In genomic region chr19:40348961-40349507, GRCh38 we compare ENCODE assay signal across 8 cellular contexts. TPM values are rescaled to one million over a fixed set of nuclear protein-coding genes. Genes with fewer than 3 reads are reported as not detected.
DNase-seq lines count a peak whose midpoint lies in the region; ATAC-seq and TF ChIP-seq lines count a peak whose summit lies in the region.

No MANE protein-coding gene starts in this region.

- POLR2A ChIA-PET in CD8-positive, alpha-beta T cell (lab: Charles Lee): interaction anchor here (1.2 to 1.5 kb wide), 5 partner anchors 55 to 915 kb away, joined by 3 to 5 read pairs (median 5); no protein-coding TSS in a partner anchor

- intact Hi-C loops in CD8-positive, alpha-beta T cell (cut with DNase I, micrococcal nuclease): loop anchor here (1.0 to 10.0 kb wide), 14 partner anchors 55 to 1978 kb away; partner anchors contain the start of genes AKT2 (in 2 of the 2), SERTAD3 (in 2 of the 2), BLVRB (in 1 of the 2) and GGN (in 1 of the 2)
- intact Hi-C loops in dorsolateral prefrontal cortex (cut with DNase I): loop anchor here (5.0 to 10.0 kb wide), 3 partner anchors 64 to 178 kb away; partner anchors contain the start of gene AKT2 (in 1 of the 2)

- peaks cover 33% of the 10 kb centered on the region for H3K4me1 Mint-ChIP-seq in CD8-positive, alpha-beta T cell (ENCODE audit: low read depth)

- peaks cover 13% of the 10 kb centered on the region for H3K4me1 ChIP-seq in CD8-positive, alpha-beta T cell (ENCODE audit: insufficient read depth, low read length)
- H3K4me1 ChIP-seq in RWPE2 (ENCODE audit: insufficient read depth, poor library complexity, severe bottlenecking) (peaks cover 3% of the 10 kb centered on the region), muscle layer of colon (ENCODE audit: insufficient read depth, low read length) (peaks cover 18% of the 10 kb centered on the region)

- no peak for TF ChIP-seq CTCF in CD8-positive, alpha-beta T cell (IDR thresholded peaks at IDR 0.05)
- TF ChIP-seq CTCF in RWPE2 (IDR thresholded peaks at IDR 0.05; ENCODE audit: poor library complexity, severe bottlenecking): no peak
- TF ChIP-seq CTCF in dorsolateral prefrontal cortex (IDR thresholded peaks at IDR 0.05 in 54 of 56, conservative IDR thresholded peaks at IDR 0.05 in 2 of 56; ENCODE audit: low read depth in 1 of 56, partially characterized antibody in 56 of 56): no peak
- no peak for TF ChIP-seq CTCF in GM20000 (IDR thresholded peaks at IDR 0.05; ENCODE audit: extremely low read depth, missing control alignments)

- H3K36me3 Mint-ChIP-seq in CD8-positive, alpha-beta T cell: peaks cover 20% of the 10 kb centered on the region

- H3K27me3 ChIP-seq in CD8-positive, alpha-beta T cell (ENCODE audit: insufficient read depth, low read length): no peaks in the 10 kb centered on the region
- H3K27me3 ChIP-seq in RWPE2 (ENCODE audit: insufficient read depth, poor library complexity, severe bottlenecking): no peaks in the 10 kb centered on the region
- H3K27me3 ChIP-seq in dorsolateral prefrontal cortex: no peaks in the 10 kb centered on the region
- no peaks in the 10 kb centered on the region for H3K27me3 ChIP-seq in muscle layer of colon (ENCODE audit: control insufficient read depth in 1 of 2, insufficient read depth in 2 of 2, low read length in 2 of 2)

- CTCF ChIA-PET in CD8-positive, alpha-beta T cell (lab: Charles Lee): interaction anchor here (1.6 kb wide), 1 partner anchor 44 kb away, joined by 5 read pairs; no protein-coding TSS in a partner anchor

- H3K4me3 Mint-ChIP-seq in CD8-positive, alpha-beta T cell: peak overlapping the region; percentile 88

- H3K27ac ChIP-seq in CD8-positive, alpha-beta T cell (ENCODE audit: low read depth, low read length): peak overlapping the region; percentile 73
- H3K27ac ChIP-seq in RWPE2 (ENCODE audit: poor library complexity, severe bottlenecking) (no peak overlapping the region), dorsolateral prefrontal cortex (peak overlapping the region in 58 of 59 donors; percentile 4 to 95 (median 84)), muscle layer of colon (ENCODE audit: low read depth, low read length) (peak overlapping the region; percentile 65)

- peak overlapping the region; percentile 90 for H3K27ac Mint-ChIP-seq in CD8-positive, alpha-beta T cell

- no peaks in the 10 kb centered on the region for H3K9me3 Mint-ChIP-seq in CD8-positive, alpha-beta T cell

- H3K9me3 ChIP-seq in CD8-positive, alpha-beta T cell (ENCODE audit: low read length): no peaks in the 10 kb centered on the region
- H3K9me3 ChIP-seq in RWPE2 (ENCODE audit: severe bottlenecking): no peaks in the 10 kb centered on the region
- no peaks in the 10 kb centered on the region for H3K9me3 ChIP-seq in muscle layer of colon (ENCODE audit: low read length)

- peak overlapping the region; percentile 40 for H3K9ac ChIP-seq in muscle layer of colon (ENCODE audit: low read length)

- H3K36me3 ChIP-seq in CD8-positive, alpha-beta T cell (ENCODE audit: insufficient read depth, low read length): no peaks in the 10 kb centered on the region
- H3K36me3 ChIP-seq in RWPE2 (ENCODE audit: low read depth) (peaks cover 5% of the 10 kb centered on the region; the same call in 1 of the 2 replicates), muscle layer of colon (ENCODE audit: insufficient read depth, low read length) (no peaks in the 10 kb centered on the region)

- DNase-seq in CD8-positive, alpha-beta T cell: no peak
- DNase-seq in RWPE2 (ENCODE audit: low spot score) (no peak), dorsolateral prefrontal cortex (peak in 2 of 10 donors; percentile 32 to 36), GM20000 (ENCODE audit: low spot score) (no peak), SKM-1 (lab: John Stamatoyannopoulos, UW; ENCODE audit: unreplicated experiment) (no peak)

- no peak for ATAC-seq in CD8-positive, alpha-beta T cell
- ATAC-seq in HG03442 (IDR thresholded peaks at IDR 0.05; ENCODE audit: unreplicated experiment) (peak; percentile 3), RWPE2 (ENCODE audit: low read depth) (no peak; the same call in 2 of the 3 replicates), GM19035 (IDR thresholded peaks at IDR 0.05; ENCODE audit: unreplicated experiment) (no peak)

- no peaks in the 10 kb centered on the region for H3K27me3 Mint-ChIP-seq in CD8-positive, alpha-beta T cell (ENCODE audit: low read depth)

- H3K4me3 ChIP-seq in CD8-positive, alpha-beta T cell (ENCODE audit: low read depth, low read length): peak overlapping the region; percentile 89
- peak overlapping the region; percentile 55 for H3K4me3 ChIP-seq in RWPE2 (ENCODE audit: severe bottlenecking)
- H3K4me3 ChIP-seq in dorsolateral prefrontal cortex: peak overlapping the region; percentile 55 to 98 (median 86)
- peak overlapping the region; percentile 15 to 71 for H3K4me3 ChIP-seq in muscle layer of colon (ENCODE audit: low read depth in 1 of 2, low read length in 2 of 2)

RNA-seq across cellular contexts. Expression of gene PLD3, which starts 0.5 kb away (rescaled TPM):
- total RNA-seq in CD8-positive, alpha-beta T cell: 10 to 100 TPM; 48.9 to 56.1 TPM
- total RNA-seq in dorsolateral prefrontal cortex: 100 to 1,000 TPM; 322 to 718 (median 553) TPM

RNA-seq across cellular contexts. Expression of gene C19orf47, which starts 0.8 kb away (rescaled TPM):
- 10 to 100 TPM; 10.2 to 11.2 TPM for total RNA-seq in CD8-positive, alpha-beta T cell
- total RNA-seq in dorsolateral prefrontal cortex: 10 to 100 TPM; 26.8 to 54.6 (median 37.4) TPM

RNA-seq across cellular contexts. Expression of gene HIPK4, which starts 40.9 kb away (rescaled TPM):
- total RNA-seq in CD8-positive, alpha-beta T cell: under 1 TPM in 1 of 2 experiments, not detected in 1; 0.14 TPM
- under 1 TPM in 5 of 120 experiments, not detected in 115; 0.18 to 0.45 (median 0.22) TPM for total RNA-seq in dorsolateral prefrontal cortex

Comparison
In these comparisons a context has a peak if more than half of its experiments do, and no peak if none do; other contexts are left out.
1. RNA of gene PLD3, which starts 0.5 kb away (total RNA-seq): 322 to 718 TPM in dorsolateral prefrontal cortex; 48.9 to 56.1 TPM in CD8-positive, alpha-beta T cell; every median in the first group is over 4 times any median in the second.
2. Peak in every context shown above with its lines, with median percentiles within 50 percentile points of each other: H3K4me3 ChIP-seq.